In genomic region chr17:43898446-43898845, GRCh38 we compare ENCODE assay signal across 31 cellular contexts. TPM values are rescaled to one million over a fixed set of nuclear protein-coding genes. Genes with fewer than 3 reads are reported as not detected.
"Had no signal": no experiment of that assay in that cellular context is flagged by ENCODE, and none has a peak within 500 bp of the region (broad histone marks: within the 10 kb centered on the region; RNA-seq: fewer than 3 reads in every experiment).

No MANE protein-coding gene starts in this region.

- H3K36me3 Mint-ChIP-seq: activated CD8-positive, alpha-beta memory T cell treated with anti-CD3 and anti-CD28 coated beads, Interleukin-2, amount 10 ng/mL, durations not matched to agents 7 days and 5 days; naive B cell had no signal

- ATAC-seq: activated CD8-positive, alpha-beta memory T cell treated with anti-CD3 and anti-CD28 coated beads, Interleukin-2, amount 10 ng/mL, durations not matched to agents 7 days and 5 days; activated CD8-positive, alpha-beta T cell treated with anti-CD3 and anti-CD28 coated beads for 36 hours; body of pancreas; heart left ventricle; left colon; lower lobe of right lung; right lobe of liver; upper lobe of right lung had no signal

- H3K27me3 ChIP-seq: body of pancreas, heart left ventricle, right lobe of liver, thyroid gland had no signal

- H3K27me3 Mint-ChIP-seq: activated CD8-positive, alpha-beta T cell treated with anti-CD3 and anti-CD28 coated beads for 36 hours had no signal

- H3K4me3 Mint-ChIP-seq: activated CD4-positive, alpha-beta T cell treated with anti-CD3 and anti-CD28 coated beads, Interleukin-2, amount 10 ng/mL, durations not matched to agents 7 days and 5 days; activated CD8-positive, alpha-beta memory T cell treated with anti-CD3 and anti-CD28 coated beads, Interleukin-2, amount 10 ng/mL, durations not matched to agents 7 days and 5 days; activated CD8-positive, alpha-beta T cell treated with anti-CD3 and anti-CD28 coated beads for 36 hours; activated T-helper 1 cell treated with anti-CD3 and anti-CD28 coated beads, Interleukin-12 subunit alpha, Interleukin-12 subunit beta, Interleukin-2, Interleukin-4 antibody, amounts not matched to agents 30 ng/mL and 10 ng/mL and 1 ng/mL, durations not matched to agents 14 hours and 24 hours and 36 hours; stimulated activated naive CD8-positive, alpha-beta T cell treated with anti-CD3 and anti-CD28 coated beads, Interleukin-15, Interleukin-2, amounts not matched to agents 100 ng/mL and 50 ng/mL, for 24 hours had no signal

- H3K27ac ChIP-seq: body of pancreas, heart left ventricle, lower lobe of right lung, right lobe of liver, skin epidermis, thyroid gland, upper lobe of right lung, VCaP had no signal

- H3K36me3 ChIP-seq: lower lobe of right lung, right lobe of liver, thyroid gland, upper lobe of right lung had no signal

- H3K4me3 ChIP-seq: body of pancreas, heart left ventricle, lower lobe of right lung, right lobe of liver, skin epidermis, thyroid gland, upper lobe of right lung had no signal

- H3K4me1 ChIP-seq: right lobe of liver had no signal

- H3K9me3 ChIP-seq: body of pancreas, heart left ventricle, lower lobe of right lung, right lobe of liver, thyroid gland, upper lobe of right lung had no signal

- H3K27ac Mint-ChIP-seq: activated CD4-positive, alpha-beta T cell treated with anti-CD3 and anti-CD28 coated beads, Interleukin-2, amount 10 ng/mL, durations not matched to agents 7 days and 5 days; activated CD8-positive, alpha-beta memory T cell treated with anti-CD3 and anti-CD28 coated beads, Interleukin-2, amount 10 ng/mL, durations not matched to agents 7 days and 5 days; activated CD8-positive, alpha-beta T cell treated with anti-CD3 and anti-CD28 coated beads for 36 hours; activated T-helper 1 cell treated with anti-CD3 and anti-CD28 coated beads, Interleukin-12 subunit alpha, Interleukin-12 subunit beta, Interleukin-2, Interleukin-4 antibody, amounts not matched to agents 30 ng/mL and 10 ng/mL and 1 ng/mL, durations not matched to agents 14 hours and 24 hours and 36 hours; naive B cell; stimulated activated naive CD8-positive, alpha-beta T cell treated with anti-CD3 and anti-CD28 coated beads, Interleukin-15, Interleukin-2, amounts not matched to agents 100 ng/mL and 50 ng/mL, for 24 hours had no signal

- DNase-seq: activated CD4-positive, alpha-beta T cell treated with anti-CD3 and anti-CD28 coated beads, Interleukin-2, amount 10 ng/mL, durations not matched to agents 7 days and 5 days; activated CD4-positive, CD25-positive, alpha-beta regulatory T cell treated with anti-CD3 and anti-CD28 coated beads, Interleukin-2, amount 50 U/mL, for 72 hours; activated CD8-positive, alpha-beta memory T cell treated with anti-CD3 and anti-CD28 coated beads, Interleukin-2, amount 10 ng/mL, durations not matched to agents 7 days and 5 days; activated CD8-positive, alpha-beta T cell treated with anti-CD3 and anti-CD28 coated beads for 36 hours; activated gamma-delta T cell; activated naive CD4-positive, alpha-beta T cell treated with anti-CD3 and anti-CD28 coated beads, Interleukin-2, amount 50 U/mL, for 16 hours; activated T-cell treated with anti-CD3 and anti-CD28 coated beads for 4 hours; anterior cingulate cortex; body of pancreas; effector CD4-positive, alpha-beta T cell; heart left ventricle; left colon; lower lobe of right lung; mesendoderm; naive B cell; occipital lobe; right lobe of liver; stimulated activated CD4-positive, alpha-beta T cell treated with anti-CD3 and anti-CD28 coated beads, Interleukin-1b, Interleukin-23, amount 100 ng/mL, for 48 hours; thyroid gland; upper lobe of right lung had no signal

- H3K9me3 Mint-ChIP-seq: activated CD4-positive, alpha-beta T cell treated with anti-CD3 and anti-CD28 coated beads, Interleukin-2, amount 10 ng/mL, durations not matched to agents 7 days and 5 days; activated CD8-positive, alpha-beta T cell treated with anti-CD3 and anti-CD28 coated beads for 36 hours; activated T-helper 1 cell treated with anti-CD3 and anti-CD28 coated beads, Interleukin-12 subunit alpha, Interleukin-12 subunit beta, Interleukin-2, Interleukin-4 antibody, amounts not matched to agents 30 ng/mL and 10 ng/mL and 1 ng/mL, durations not matched to agents 14 hours and 24 hours and 36 hours; naive B cell; neural crest cell; stimulated activated naive CD8-positive, alpha-beta T cell treated with anti-CD3 and anti-CD28 coated beads, Interleukin-15, Interleukin-2, amounts not matched to agents 100 ng/mL and 50 ng/mL, for 24 hours had no signal

RNA-seq across cellular contexts. Expression of gene PPY, which starts 43.8 kb away (rescaled TPM):
- total RNA-seq: activated CD4-positive, alpha-beta T cell treated with anti-CD3 and anti-CD28 coated beads, Interleukin-2, amount 10 ng/mL, durations not matched to agents 7 days and 5 days; activated CD8-positive, alpha-beta memory T cell treated with anti-CD3 and anti-CD28 coated beads, Interleukin-2, amount 10 ng/mL, durations not matched to agents 7 days and 5 days; activated CD8-positive, alpha-beta T cell treated with anti-CD3 and anti-CD28 coated beads for 36 hours; activated T-helper 1 cell treated with anti-CD3 and anti-CD28 coated beads, Interleukin-12 subunit alpha, Interleukin-12 subunit beta, Interleukin-2, Interleukin-4 antibody, amounts not matched to agents 30 ng/mL and 10 ng/mL and 1 ng/mL, durations not matched to agents 14 hours and 24 hours and 36 hours; cardiac septum; chondrocyte; epithelial cell of proximal tubule; fibroblast of villous mesenchyme; heart left ventricle; lower lobe of right lung; mucosa of gallbladder; neural crest cell; occipital lobe; right lobe of liver; thyroid gland; upper lobe of right lung had no signal
- polyA plus RNA-seq: heart left ventricle, keratinocyte had no signal

RNA-seq across cellular contexts. Expression of gene CD300LG, which starts 51.5 kb away (rescaled TPM):
- total RNA-seq: activated CD4-positive, alpha-beta T cell treated with anti-CD3 and anti-CD28 coated beads, Interleukin-2, amount 10 ng/mL, durations not matched to agents 7 days and 5 days; activated CD8-positive, alpha-beta memory T cell treated with anti-CD3 and anti-CD28 coated beads, Interleukin-2, amount 10 ng/mL, durations not matched to agents 7 days and 5 days; activated CD8-positive, alpha-beta T cell treated with anti-CD3 and anti-CD28 coated beads for 36 hours; activated T-helper 1 cell treated with anti-CD3 and anti-CD28 coated beads, Interleukin-12 subunit alpha, Interleukin-12 subunit beta, Interleukin-2, Interleukin-4 antibody, amounts not matched to agents 30 ng/mL and 10 ng/mL and 1 ng/mL, durations not matched to agents 14 hours and 24 hours and 36 hours; chondrocyte; epithelial cell of proximal tubule; fibroblast of villous mesenchyme; neural crest cell; occipital lobe had no signal
- polyA plus RNA-seq: keratinocyte had no signal

RNA-seq across cellular contexts. Expression of gene PYY, which starts 55.3 kb away (rescaled TPM):
- total RNA-seq: activated CD4-positive, alpha-beta T cell treated with anti-CD3 and anti-CD28 coated beads, Interleukin-2, amount 10 ng/mL, durations not matched to agents 7 days and 5 days; activated CD8-positive, alpha-beta memory T cell treated with anti-CD3 and anti-CD28 coated beads, Interleukin-2, amount 10 ng/mL, durations not matched to agents 7 days and 5 days; body of pancreas; cardiac septum; chondrocyte; epithelial cell of proximal tubule; fibroblast of villous mesenchyme; heart left ventricle; lower lobe of right lung; mucosa of gallbladder; neural crest cell; occipital lobe; right lobe of liver; upper lobe of right lung had no signal
- polyA plus RNA-seq: heart left ventricle, keratinocyte had no signal
